ENCODE assay signal across 1 cellular context in the genomic region with DNA sequence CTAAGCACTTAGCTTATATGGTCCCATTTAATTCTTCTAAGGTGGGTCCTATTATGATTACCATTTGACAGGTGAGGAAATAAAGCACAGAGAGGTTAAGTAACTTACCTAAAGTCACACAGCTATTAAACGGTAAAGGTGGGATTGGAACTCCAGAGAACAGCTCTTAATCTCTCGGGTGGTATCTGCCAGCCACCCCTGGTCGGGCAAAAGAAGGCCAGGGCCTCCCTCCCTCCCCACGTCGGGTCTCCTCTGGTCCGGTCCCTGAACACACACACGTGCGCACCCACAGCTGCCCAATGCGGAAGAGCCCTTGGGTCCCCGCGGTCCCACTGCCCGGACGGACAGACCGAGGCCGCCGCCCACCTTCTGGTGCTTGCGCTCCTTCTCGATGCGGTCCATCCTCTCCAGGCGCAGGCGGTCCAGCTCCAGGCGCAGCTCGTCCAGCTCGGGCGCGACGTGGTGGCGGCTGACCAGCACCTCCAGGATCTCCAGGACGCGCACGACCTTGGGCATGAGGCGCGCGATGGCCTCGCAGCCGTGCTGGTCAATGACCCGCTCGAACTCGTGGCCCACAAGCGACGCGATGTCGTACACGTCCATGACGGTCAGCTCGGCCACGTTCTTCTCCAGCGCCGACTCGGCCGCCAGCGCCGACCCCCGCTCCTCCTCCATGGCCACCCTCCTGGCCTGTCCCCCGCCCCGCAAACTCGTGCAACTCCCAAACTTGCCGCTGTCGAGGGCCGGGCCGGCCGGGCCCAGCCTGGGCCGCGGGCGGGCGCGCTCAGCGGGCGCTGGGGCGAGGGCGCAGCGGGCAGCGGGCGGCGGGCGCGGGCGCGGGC.
TF ChIP-seq lines count a peak whose summit lies in the region.

No MANE protein-coding gene starts in this region.

TF ChIP-seq in HEK293, 187 proteins besides CTCF, POLR2A, EP300 and RAD21 (continued from another document and continues in another):
- TF ChIP-seq ZNF248 (tag by site-specific recombination; IDR thresholded peaks at IDR 0.05) (no peak), ZBTB48 (tag by site-specific recombination; IDR thresholded peaks at IDR 0.05) (0 out of 2 replicates have a peak, but pooled peaks have one; percentile 24), ZSCAN16 (tag by site-specific recombination; IDR thresholded peaks at IDR 0.05) (no peak), ZNF610 (tag by site-specific recombination; IDR thresholded peaks at IDR 0.05; ENCODE audit: borderline replicate concordance) (no peak), ZIC2 (tag by site-specific recombination; IDR thresholded peaks at IDR 0.05) (no peak), ZNF335 (tag by site-specific recombination; conservative IDR thresholded peaks at IDR 0.05) (peak; percentile 61), ZNF426 (tag by site-specific recombination; IDR thresholded peaks at IDR 0.05) (no peak), HOXC10 (CRISPR knock-in tag; IDR thresholded peaks at IDR 0.05) (no peak), ZNF157 (tag by site-specific recombination; IDR thresholded peaks at IDR 0.05) (no peak), MZF1 (tag by site-specific recombination; IDR thresholded peaks at IDR 0.05; ENCODE audit: borderline replicate concordance) (no peak), ZNF792 (tag by site-specific recombination; IDR thresholded peaks at IDR 0.05) (0 out of 2 replicates have a peak, but pooled peaks have one; percentile 51), ZNF830 (tag by site-specific recombination; IDR thresholded peaks at IDR 0.05; ENCODE audit: low read depth) (no peak), OVOL3 (tag by site-specific recombination; IDR thresholded peaks at IDR 0.05) (no peak), ZBTB20 (tag by site-specific recombination; IDR thresholded peaks at IDR 0.05) (peak; percentile 33; the same call in 1 of the 2 replicates), ZBTB17 (tag by site-specific recombination; IDR thresholded peaks at IDR 0.05) (peak; percentile 46; the same call in 1 of the 2 replicates), ZNF654 (tag by site-specific recombination; IDR thresholded peaks at IDR 0.05; ENCODE audit: low read depth) (no peak), ZXDB (tag by site-specific recombination; IDR thresholded peaks at IDR 0.05) (peak; percentile 55), ZNF658 (tag by site-specific recombination; IDR thresholded peaks at IDR 0.05) (no peak), KLF8 (tag by site-specific recombination; IDR thresholded peaks at IDR 0.05) (peak; percentile 48; the same call in 1 of the 2 replicates), ZNF280C (tag by site-specific recombination; IDR thresholded peaks at IDR 0.05) (no peak), ZNF175 (tag by site-specific recombination; IDR thresholded peaks at IDR 0.05) (no peak), ZNF24 (tag by site-specific recombination; IDR thresholded peaks at IDR 0.05) (no peak), ZNF146 (tag by site-specific recombination; IDR thresholded peaks at IDR 0.05) (peak; percentile 20; the same call in 1 of the 2 replicates), MEIS1 (CRISPR knock-in tag; IDR thresholded peaks at IDR 0.05; ENCODE audit: borderline replicate concordance) (no peak), ZSCAN30 (tag by site-specific recombination; IDR thresholded peaks at IDR 0.05) (no peak), ZNF791 (tag by site-specific recombination; IDR thresholded peaks at IDR 0.05) (no peak), SETDB1 (IDR thresholded peaks at IDR 0.05; ENCODE audit: insufficient read length, low read length) (no peak), ZNF623 (tag by site-specific recombination; IDR thresholded peaks at IDR 0.05) (no peak), ZNF596 (tag by site-specific recombination; IDR thresholded peaks at IDR 0.05) (no peak), ZNF138 (tag by site-specific recombination; IDR thresholded peaks at IDR 0.05; ENCODE audit: borderline replicate concordance) (no peak), ELK4 (IDR thresholded peaks at IDR 0.05; ENCODE audit: borderline replicate concordance, low read depth, low read length) (no peak), ZNF155 (tag by site-specific recombination; IDR thresholded peaks at IDR 0.05) (no peak), ZNF561 (tag by site-specific recombination; IDR thresholded peaks at IDR 0.05; ENCODE audit: borderline replicate concordance) (no peak), ZNF555 (tag by site-specific recombination; conservative IDR thresholded peaks at IDR 0.05) (no peak)
- TF ChIP-seq, protein P1, sequence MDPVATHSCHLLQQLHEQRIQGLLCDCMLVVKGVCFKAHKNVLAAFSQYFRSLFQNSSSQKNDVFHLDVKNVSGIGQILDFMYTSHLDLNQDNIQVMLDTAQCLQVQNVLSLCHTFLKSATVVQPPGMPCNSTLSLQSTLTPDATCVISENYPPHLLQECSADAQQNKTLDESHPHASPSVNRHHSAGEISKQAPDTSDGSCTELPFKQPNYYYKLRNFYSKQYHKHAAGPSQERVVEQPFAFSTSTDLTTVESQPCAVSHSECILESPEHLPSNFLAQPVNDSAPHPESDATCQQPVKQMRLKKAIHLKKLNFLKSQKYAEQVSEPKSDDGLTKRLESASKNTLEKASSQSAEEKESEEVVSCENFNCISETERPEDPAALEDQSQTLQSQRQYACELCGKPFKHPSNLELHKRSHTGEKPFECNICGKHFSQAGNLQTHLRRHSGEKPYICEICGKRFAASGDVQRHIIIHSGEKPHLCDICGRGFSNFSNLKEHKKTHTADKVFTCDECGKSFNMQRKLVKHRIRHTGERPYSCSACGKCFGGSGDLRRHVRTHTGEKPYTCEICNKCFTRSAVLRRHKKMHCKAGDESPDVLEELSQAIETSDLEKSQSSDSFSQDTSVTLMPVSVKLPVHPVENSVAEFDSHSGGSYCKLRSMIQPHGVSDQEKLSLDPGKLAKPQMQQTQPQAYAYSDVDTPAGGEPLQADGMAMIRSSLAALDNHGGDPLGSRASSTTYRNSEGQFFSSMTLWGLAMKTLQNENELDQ (tag by site-specific recombination; IDR thresholded peaks at IDR 0.05; ENCODE audit: low read depth) = no peak
- TF ChIP-seq, protein P2, sequence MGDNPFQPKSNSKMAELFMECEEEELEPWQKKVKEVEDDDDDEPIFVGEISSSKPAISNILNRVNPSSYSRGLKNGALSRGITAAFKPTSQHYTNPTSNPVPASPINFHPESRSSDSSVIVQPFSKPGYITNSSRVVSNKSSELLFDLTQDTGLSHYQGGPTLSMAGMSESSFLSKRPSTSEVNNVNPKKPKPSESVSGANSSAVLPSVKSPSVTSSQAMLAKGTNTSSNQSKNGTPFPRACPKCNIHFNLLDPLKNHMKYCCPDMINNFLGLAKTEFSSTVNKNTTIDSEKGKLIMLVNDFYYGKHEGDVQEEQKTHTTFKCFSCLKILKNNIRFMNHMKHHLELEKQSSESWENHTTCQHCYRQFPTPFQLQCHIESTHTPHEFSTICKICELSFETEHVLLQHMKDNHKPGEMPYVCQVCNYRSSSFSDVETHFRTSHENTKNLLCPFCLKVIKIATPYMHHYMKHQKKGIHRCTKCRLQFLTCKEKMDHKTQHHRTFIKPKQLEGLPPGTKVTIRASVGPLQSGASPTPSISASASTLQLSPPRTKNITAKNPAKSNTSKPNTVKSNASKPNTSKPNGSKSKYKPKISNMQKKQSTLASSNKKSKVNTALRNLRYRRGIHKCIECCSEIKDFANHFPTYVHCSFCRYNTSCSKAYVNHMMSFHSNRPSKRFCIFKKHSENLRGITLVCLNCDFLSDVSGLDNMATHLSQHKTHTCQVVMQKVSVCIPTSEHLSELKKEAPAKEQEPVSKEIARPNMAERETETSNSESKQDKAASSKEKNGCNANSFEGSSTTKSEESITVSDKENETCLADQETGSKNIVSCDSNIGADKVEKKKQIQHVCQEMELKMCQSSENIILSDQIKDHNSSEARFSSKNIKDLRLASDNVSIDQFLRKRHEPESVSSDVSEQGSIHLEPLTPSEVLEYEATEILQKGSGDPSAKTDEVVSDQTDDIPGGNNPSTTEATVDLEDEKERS (tag by site-specific recombination; IDR thresholded peaks at IDR 0.05) = no peak
- TF ChIP-seq, protein P3, sequence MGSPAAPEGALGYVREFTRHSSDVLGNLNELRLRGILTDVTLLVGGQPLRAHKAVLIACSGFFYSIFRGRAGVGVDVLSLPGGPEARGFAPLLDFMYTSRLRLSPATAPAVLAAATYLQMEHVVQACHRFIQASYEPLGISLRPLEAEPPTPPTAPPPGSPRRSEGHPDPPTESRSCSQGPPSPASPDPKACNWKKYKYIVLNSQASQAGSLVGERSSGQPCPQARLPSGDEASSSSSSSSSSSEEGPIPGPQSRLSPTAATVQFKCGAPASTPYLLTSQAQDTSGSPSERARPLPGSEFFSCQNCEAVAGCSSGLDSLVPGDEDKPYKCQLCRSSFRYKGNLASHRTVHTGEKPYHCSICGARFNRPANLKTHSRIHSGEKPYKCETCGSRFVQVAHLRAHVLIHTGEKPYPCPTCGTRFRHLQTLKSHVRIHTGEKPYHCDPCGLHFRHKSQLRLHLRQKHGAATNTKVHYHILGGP (tag by site-specific recombination; IDR thresholded peaks at IDR 0.05) = no peak
- TF ChIP-seq, protein P4, sequence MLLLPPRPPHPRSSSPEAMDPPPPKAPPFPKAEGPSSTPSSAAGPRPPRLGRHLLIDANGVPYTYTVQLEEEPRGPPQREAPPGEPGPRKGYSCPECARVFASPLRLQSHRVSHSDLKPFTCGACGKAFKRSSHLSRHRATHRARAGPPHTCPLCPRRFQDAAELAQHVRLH (tag by site-specific recombination; IDR thresholded peaks at IDR 0.05) = peak; percentile 82; the same call in 1 of the 2 replicates
- TF ChIP-seq, protein P5, sequence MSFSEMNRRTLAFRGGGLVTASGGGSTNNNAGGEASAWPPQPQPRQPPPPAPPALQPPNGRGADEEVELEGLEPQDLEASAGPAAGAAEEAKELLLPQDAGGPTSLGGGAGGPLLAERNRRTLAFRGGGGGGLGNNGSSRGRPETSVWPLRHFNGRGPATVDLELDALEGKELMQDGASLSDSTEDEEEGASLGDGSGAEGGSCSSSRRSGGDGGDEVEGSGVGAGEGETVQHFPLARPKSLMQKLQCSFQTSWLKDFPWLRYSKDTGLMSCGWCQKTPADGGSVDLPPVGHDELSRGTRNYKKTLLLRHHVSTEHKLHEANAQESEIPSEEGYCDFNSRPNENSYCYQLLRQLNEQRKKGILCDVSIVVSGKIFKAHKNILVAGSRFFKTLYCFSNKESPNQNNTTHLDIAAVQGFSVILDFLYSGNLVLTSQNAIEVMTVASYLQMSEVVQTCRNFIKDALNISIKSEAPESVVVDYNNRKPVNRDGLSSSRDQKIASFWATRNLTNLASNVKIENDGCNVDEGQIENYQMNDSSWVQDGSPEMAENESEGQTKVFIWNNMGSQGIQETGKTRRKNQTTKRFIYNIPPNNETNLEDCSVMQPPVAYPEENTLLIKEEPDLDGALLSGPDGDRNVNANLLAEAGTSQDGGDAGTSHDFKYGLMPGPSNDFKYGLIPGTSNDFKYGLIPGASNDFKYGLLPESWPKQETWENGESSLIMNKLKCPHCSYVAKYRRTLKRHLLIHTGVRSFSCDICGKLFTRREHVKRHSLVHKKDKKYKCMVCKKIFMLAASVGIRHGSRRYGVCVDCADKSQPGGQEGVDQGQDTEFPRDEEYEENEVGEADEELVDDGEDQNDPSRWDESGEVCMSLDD (tag by site-specific recombination; IDR thresholded peaks at IDR 0.05) = no peak
- TF ChIP-seq, protein P6, sequence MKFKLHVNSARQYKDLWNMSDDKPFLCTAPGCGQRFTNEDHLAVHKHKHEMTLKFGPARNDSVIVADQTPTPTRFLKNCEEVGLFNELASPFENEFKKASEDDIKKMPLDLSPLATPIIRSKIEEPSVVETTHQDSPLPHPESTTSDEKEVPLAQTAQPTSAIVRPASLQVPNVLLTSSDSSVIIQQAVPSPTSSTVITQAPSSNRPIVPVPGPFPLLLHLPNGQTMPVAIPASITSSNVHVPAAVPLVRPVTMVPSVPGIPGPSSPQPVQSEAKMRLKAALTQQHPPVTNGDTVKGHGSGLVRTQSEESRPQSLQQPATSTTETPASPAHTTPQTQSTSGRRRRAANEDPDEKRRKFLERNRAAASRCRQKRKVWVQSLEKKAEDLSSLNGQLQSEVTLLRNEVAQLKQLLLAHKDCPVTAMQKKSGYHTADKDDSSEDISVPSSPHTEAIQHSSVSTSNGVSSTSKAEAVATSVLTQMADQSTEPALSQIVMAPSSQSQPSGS (tag by site-specific recombination; IDR thresholded peaks at IDR 0.05; ENCODE audit: low read depth) = no peak
